In genomic region chr1:23403735-23404486, GRCh38 we compare ENCODE assay signal across 7 cellular contexts. TPM values are rescaled to one million over a fixed set of nuclear protein-coding genes. Genes with fewer than 3 reads are reported as not detected.
A peak's percentile ranks its signal among the peaks of the same experiment; 100 is the strongest.
DNase-seq lines count a peak whose midpoint lies in the region; ATAC-seq and TF ChIP-seq lines count a peak whose summit lies in the region.

No MANE protein-coding gene starts in this region.

- H2AFZ ChIP-seq in hepatocyte: no peak overlapping the region

- peaks cover 18% of the 10 kb centered on the region for H3K4me1 ChIP-seq in hepatocyte (ENCODE audit: insufficient read depth)

- peak overlapping the region; percentile 61 for H3K4me2 ChIP-seq in hepatocyte

- H3K27me3 ChIP-seq in hepatocyte: no peaks in the 10 kb centered on the region

- 16% methylated on average over 19 of the region's 19 CpGs for WGBS in hepatocyte (ENCODE audit: low lambda C conversion rate, missing lambda C conversion rate)

- no peaks in the 10 kb centered on the region for H3K9me3 ChIP-seq in hepatocyte (ENCODE audit: low read depth)

- H3K4me3 ChIP-seq in hepatocyte: no peak overlapping the region
- H3K4me3 ChIP-seq in retinal pigment epithelial cell (ENCODE audit: low read length): no peak overlapping the region

- H3K36me3 ChIP-seq in hepatocyte (replicated peaks; ENCODE audit: insufficient read depth, low read depth): no peaks in the 10 kb centered on the region

- in situ Hi-C loops in GM13976 (cut with MboI; ENCODE audit: low sequenced_read_pairs, unreplicated experiment): no loop called here

- DNase-seq in GM13976 (ENCODE audit: low spot score) (peak; percentile 86), NCI-H187 treated with DMSO at 0.1 percent for 48 hours (lab: John Stamatoyannopoulos, UW) (peak; percentile 59), T-helper 22 cell (ENCODE audit: low read depth) (peak; percentile 34), astrocyte of the hippocampus (ENCODE audit: low read depth, low spot score) (peak; percentile 99), hepatocyte (ENCODE audit: low spot score) (peak; percentile 93), retinal pigment epithelial cell (ENCODE audit: low read depth) (peak; percentile 95)

- TF ChIP-seq CTCF in GM13976 (IDR thresholded peaks at IDR 0.05; ENCODE audit: borderline replicate concordance, control extremely low read depth, extremely low read depth, insufficient read depth, missing control alignments) (peak; percentile 97), hepatocyte (IDR thresholded peaks at IDR 0.05; ENCODE audit: poor library complexity) (peak; percentile 93), retinal pigment epithelial cell (conservative IDR thresholded peaks at IDR 0.05; ENCODE audit: low read depth, low read length) (peak; percentile 94)

- H3K79me2 ChIP-seq in hepatocyte: no peaks in the 10 kb centered on the region

- no peak for ATAC-seq in GM18907 (IDR thresholded peaks at IDR 0.05; ENCODE audit: unreplicated experiment)

- no peaks in the 10 kb centered on the region for H3K9me2 ChIP-seq in hepatocyte (replicated peaks; ENCODE audit: insufficient read depth)

- H4K20me1 ChIP-seq in hepatocyte (ENCODE audit: insufficient read depth, poor library complexity, severe bottlenecking): no peaks in the 10 kb centered on the region

- H3K27ac ChIP-seq in hepatocyte: peak overlapping the region; percentile 60

RNA-seq across cellular contexts. Expression of gene TCEA3, which starts 20.6 kb away (rescaled TPM):
- total RNA-seq in hepatocyte: 30.2 and 30.8 TPM in 2 replicates
- 27.6 and 31.2 TPM in 2 replicates for polyA plus RNA-seq in hepatocyte

RNA-seq across cellular contexts. Expression of gene ZNF436, which starts 34.3 kb away (rescaled TPM):
- total RNA-seq in hepatocyte: 15.5 and 17.1 TPM in 2 replicates
- 4.4 and 7.5 TPM in 2 replicates for polyA plus RNA-seq in hepatocyte

RNA-seq across cellular contexts. Expression of gene HNRNPR, which starts 59.8 kb away (rescaled TPM):
- total RNA-seq in hepatocyte: 104 and 106 TPM in 2 replicates
- polyA plus RNA-seq in hepatocyte: 105 and 112 TPM in 2 replicates

Comparison
In these comparisons a context has a peak if more than half of its experiments do, and no peak if none do; other contexts are left out.
1. DNase-seq: peak in every context shown above with its lines; median percentile 99 in astrocyte of the hippocampus; 95 in retinal pigment epithelial cell; 93 in hepatocyte; 86 in GM13976; 59 in NCI-H187 treated with DMSO at 0.1 percent for 48 hours; 34 in T-helper 22 cell.